Comparison of ENCODE assay signal across 8 cellular contexts in genomic region chr18:6521804-6522418, GRCh38.
DNase-seq lines count a peak whose midpoint lies in the region; ATAC-seq, FAIRE-seq and TF ChIP-seq lines count a peak whose summit lies in the region.

No MANE protein-coding gene starts in this region.

- no peaks in the 10 kb centered on the region for H3K4me1 ChIP-seq in esophagus muscularis mucosa
- H3K4me1 ChIP-seq in small intestine (ENCODE audit: control insufficient read depth in 2 of 2, insufficient read depth in 1 of 2, low read depth in 1 of 2, low read length in 1 of 2), result no peaks in the 10 kb centered on the region

- peak; percentile 56 for ATAC-seq in HG02678 (IDR thresholded peaks at IDR 0.05; ENCODE audit: unreplicated experiment)

- TF ChIP-seq POLR2A in esophagus muscularis mucosa (IDR thresholded peaks at IDR 0.05; ENCODE audit: low read depth), result no peak

- H3K9me3 ChIP-seq in esophagus muscularis mucosa (peaks cover 0 to 8% (median 5%) of the 10 kb centered on the region in 4 donors), small intestine (ENCODE audit: control insufficient read depth, low read depth) (no peaks in the 10 kb centered on the region)

- H3K27me3 ChIP-seq in esophagus muscularis mucosa (no peaks in the 10 kb centered on the region), small intestine (ENCODE audit: control insufficient read depth in 2 of 2, insufficient read depth in 2 of 2, low read length in 2 of 2) (no peaks in the 10 kb centered on the region)

- H3K36me3 ChIP-seq in esophagus muscularis mucosa (no peaks in the 10 kb centered on the region), small intestine (ENCODE audit: control insufficient read depth in 2 of 2, insufficient read depth in 2 of 2, low read length in 2 of 2) (no peaks in the 10 kb centered on the region)

- 90% methylated on average over 1 of the region's 1 CpG for WGBS in esophagus muscularis mucosa
- WGBS in small intestine, 3 donors, result 54 to 61% (median 55%) methylated on average over 1 of the region's 1 CpG

- TF ChIP-seq CTCF in esophagus muscularis mucosa (IDR thresholded peaks at IDR 0.05), result peak in 2 of 3 experiments; percentile 16 to 42

- no peak for TF ChIP-seq EP300 in esophagus muscularis mucosa (IDR thresholded peaks at IDR 0.05)

- H3K27ac ChIP-seq in esophagus muscularis mucosa (replicated peaks in 1 of 4), result no peak overlapping the region
- no peak overlapping the region for H3K27ac ChIP-seq in small intestine (ENCODE audit: low read depth in 1 of 2, low read length in 1 of 2)

- DNase-seq in stimulated activated CD4-positive, alpha-beta T cell treated with anti-CD3 and anti-CD28 coated beads, Interleukin-15, amount 100 ng/mL, for 24 hours, result peak; percentile 24
- no peak for DNase-seq in stimulated activated CD4-positive, alpha-beta T cell treated with anti-CD3 and anti-CD28 coated beads, Interleukin-12 subunit alpha, Interleukin-12 subunit beta, amount 100 ng/mL, for 4 hours
- peak; percentile 64 for DNase-seq in OCI-M1 (lab: John Stamatoyannopoulos, UW)
- DNase-seq in esophagus muscularis mucosa (ENCODE audit: extremely low spot score), result no peak
- DNase-seq in small intestine, result peak; percentile 66
- no peak for DNase-seq in epidermal melanocyte (ENCODE audit: insufficient read length, low spot score)
- DNase-seq in Ammon's horn (ENCODE audit: low spot score), result no peak

- intact Hi-C loops in esophagus muscularis mucosa (cut with DNase I), result no loop called here

- no peak for FAIRE-seq in small intestine (lab: Jason Lieb, UNC)

- H3K4me3 ChIP-seq in esophagus muscularis mucosa, result no peak overlapping the region
- no peak overlapping the region for H3K4me3 ChIP-seq in small intestine (ENCODE audit: low read depth in 1 of 2, low read length in 2 of 2)

Comparison
In these comparisons a context has a peak if more than half of its experiments do, and no peak if none do; other contexts are left out.
1. DNase-seq: peak in stimulated activated CD4-positive, alpha-beta T cell treated with anti-CD3 and anti-CD28 coated beads, Interleukin-15, amount 100 ng/mL, for 24 hours (single experiment), OCI-M1 (single experiment) and small intestine (single experiment); none in stimulated activated CD4-positive, alpha-beta T cell treated with anti-CD3 and anti-CD28 coated beads, Interleukin-12 subunit alpha, Interleukin-12 subunit beta, amount 100 ng/mL, for 4 hours (single experiment), esophagus muscularis mucosa (single experiment), epidermal melanocyte (single experiment) and Ammon's horn (single experiment).